11 cellular contexts compared by ENCODE assay signal in the genomic region with DNA sequence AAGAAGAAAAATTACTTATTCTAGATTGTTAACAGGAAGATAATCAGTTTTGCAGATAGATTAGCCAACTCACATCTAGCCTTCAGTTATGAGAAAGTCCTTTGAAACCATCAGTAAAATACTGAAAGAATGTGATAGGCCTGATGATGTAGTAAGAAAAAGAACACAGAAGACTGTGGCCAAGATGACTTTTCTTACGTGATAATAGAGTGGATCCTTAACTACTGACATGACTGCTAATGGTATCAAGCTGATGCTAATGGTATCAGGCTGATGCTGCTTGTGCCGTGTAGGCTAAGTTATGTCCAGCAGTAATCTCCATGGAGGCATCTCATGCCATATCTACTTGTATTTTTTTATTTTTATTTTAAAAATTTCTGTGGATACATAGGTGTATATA.
"Had no signal": no experiment of that assay in that cellular context is flagged by ENCODE, and none has a peak within 500 bp of the region (broad histone marks: within the 10 kb centered on the region; RNA-seq: fewer than 3 reads in every experiment).

No MANE protein-coding gene starts in this region.

- H3K27ac Mint-ChIP-seq: GM23338, HFFc6 had no signal

- H3K9me3 Mint-ChIP-seq: GM23338, HFFc6 had no signal

- H3K4me3 ChIP-seq: GM23338, HAP-1, K562 had no signal

- FAIRE-seq: H1, HTR-8/SVneo, K562 had no signal

- H3K36me3 ChIP-seq: HAP-1 had no signal

- ATAC-seq: GM23338, HCT116, K562 had no signal

- DNase-seq: H7, HFFc6, IMR-90, Kasumi-1, KG1 had no signal

- H3K9me3 ChIP-seq: HAP-1 had no signal

- H3K4me3 Mint-ChIP-seq: GM23338, HFFc6 had no signal
